8 cellular contexts compared by ENCODE assay signal in the genomic region with DNA sequence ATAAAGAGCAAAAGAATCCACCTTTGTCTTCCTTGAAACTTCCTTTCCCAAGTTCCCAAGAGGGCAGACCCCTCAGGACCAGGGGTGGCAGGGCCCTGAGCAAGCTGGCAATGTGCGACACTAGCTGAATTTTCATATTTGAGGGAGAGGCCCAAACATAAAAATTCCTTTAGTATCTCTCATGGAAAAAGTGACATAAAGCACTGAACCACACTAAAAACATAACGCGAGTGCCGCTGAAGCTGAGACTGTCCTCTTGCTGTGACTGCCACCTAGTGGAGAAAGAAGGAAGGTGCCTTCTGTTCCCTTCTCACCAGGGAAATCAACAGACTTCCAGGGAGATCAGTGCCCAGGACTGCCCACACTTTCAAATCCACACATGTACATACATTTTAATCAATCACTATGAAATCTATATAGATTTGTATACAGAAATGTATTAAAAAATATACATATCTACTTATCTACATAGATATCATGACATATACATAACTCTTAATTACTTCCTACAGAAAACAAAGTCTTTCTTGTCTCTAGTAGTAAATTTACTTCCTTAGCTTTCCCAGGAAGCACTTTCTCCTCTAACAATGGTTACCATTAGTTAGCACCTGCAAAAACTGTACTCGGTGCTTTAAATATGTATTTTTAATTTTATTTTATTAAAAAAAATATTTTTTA. TPM values are rescaled to one million over a fixed set of nuclear protein-coding genes. Genes with fewer than 3 reads are reported as not detected.
DNase-seq lines count a peak whose midpoint lies in the region; ATAC-seq and TF ChIP-seq lines count a peak whose summit lies in the region.

No MANE protein-coding gene starts in this region.

- H3K9me3 ChIP-seq in OCI-LY7 (ENCODE audit: low read length) (no peaks in the 10 kb centered on the region), muscle layer of duodenum (ENCODE audit: control insufficient read depth in 1 of 2, low read length in 2 of 2) (no peaks in the 10 kb centered on the region)

- peak; percentile 92 for TF ChIP-seq RAD21 in Ishikawa (IDR thresholded peaks at IDR 0.05; ENCODE audit: low read depth)

- TF ChIP-seq CTCF in GM10248 (IDR thresholded peaks at IDR 0.05; ENCODE audit: control extremely low read depth, extremely low read depth, low read depth, missing control alignments): peak; percentile 79
- TF ChIP-seq CTCF in OCI-LY7 (conservative IDR thresholded peaks at IDR 0.05; ENCODE audit: low read length): peak; percentile 99
- TF ChIP-seq CTCF in epithelial cell of proximal tubule (conservative IDR thresholded peaks at IDR 0.05; ENCODE audit: low read depth, low read length): peak; percentile 99

- H3K27ac ChIP-seq in OCI-LY7 (ENCODE audit: low read depth, low read length, poor library complexity, severe bottlenecking) (no peak overlapping the region), muscle layer of duodenum (ENCODE audit: low read length) (peak overlapping the region; percentile 95)

- POLR2A ChIA-PET in GM10248 (lab: Yijun Ruan, JAX): interaction anchor here (1.0 kb wide), 1 partner anchor 15 kb away, joined by 3 read pairs; no protein-coding TSS in a partner anchor
- POLR2A ChIA-PET in OCI-LY7 (lab: Charles Lee): interaction anchor here (0.6 to 3.8 kb wide), 11 partner anchors 26 to 270 kb away, joined by 3 to 30 read pairs (median 3); no protein-coding TSS in a partner anchor

- no peaks in the 10 kb centered on the region for H4K20me1 ChIP-seq in OCI-LY7 (ENCODE audit: insufficient read depth, low read length)

- CTCF ChIA-PET in GM10248 (lab: Yijun Ruan, JAX): interaction anchor here (0.7 to 13.1 kb wide), 61 partner anchors 9 to 807 kb away, joined by 3 to 257 read pairs (median 5); a partner anchor contains a TSS
- CTCF ChIA-PET in OCI-LY7 (lab: Charles Lee; ENCODE audit: unreplicated experiment): interaction anchor here (1.2 kb wide), 2 partner anchors 68 to 146 kb away, joined by 3 read pairs; no protein-coding TSS in a partner anchor

- H3K4me3 ChIP-seq in OCI-LY7 (ENCODE audit: low read depth, low read length, poor library complexity, severe bottlenecking) (no peak overlapping the region), epithelial cell of proximal tubule (ENCODE audit: low read depth, low read length) (no peak overlapping the region), muscle layer of duodenum (ENCODE audit: low read depth in 1 of 2, low read length in 2 of 2) (peak overlapping the region in 1 of 2 donors; percentile 51)

- H2AFZ ChIP-seq in OCI-LY7 (ENCODE audit: low read length): peak overlapping the region; percentile 38; the same call in 1 of the 2 replicates

- no peaks in the 10 kb centered on the region for H3K27me3 ChIP-seq in muscle layer of duodenum (ENCODE audit: low read depth, low read length)

- no peak for ATAC-seq in HG03095 (IDR thresholded peaks at IDR 0.05; ENCODE audit: unreplicated experiment)

- BruUV-seq in OCI-LY7 (replicated peaks; lab: Mats Ljungman, UMichigan): no TSS peak

- peak overlapping the region; percentile 16; the same call in 1 of the 2 replicates for H3K4me2 ChIP-seq in OCI-LY7 (ENCODE audit: low read length)

- no peaks in the 10 kb centered on the region for H3K9me2 ChIP-seq in OCI-LY7 (ENCODE audit: insufficient read depth, low read length)

- peaks cover 25% of the 10 kb centered on the region for H3K4me1 ChIP-seq in OCI-LY7 (ENCODE audit: insufficient read depth, low read length, poor library complexity, severe bottlenecking)
- peaks cover 29 to 69% of the 10 kb centered on the region in 2 donors for H3K4me1 ChIP-seq in muscle layer of duodenum (ENCODE audit: control insufficient read depth in 1 of 2, insufficient read depth in 2 of 2, low read length in 2 of 2)

- TF ChIP-seq EP300 in Ishikawa (IDR thresholded peaks at IDR 0.05; ENCODE audit: borderline replicate concordance): no peak

- intact Hi-C loops in OCI-LY7 (cut with micrococcal nuclease; ENCODE audit: unreplicated experiment): loop anchor here (1.0 to 2.0 kb wide), 7 partner anchors 73 to 289 kb away; a partner anchor contains a TSS

- peaks cover 22% of the 10 kb centered on the region for H3K36me3 ChIP-seq in OCI-LY7 (ENCODE audit: insufficient read depth, low read length)
- H3K36me3 ChIP-seq in muscle layer of duodenum (ENCODE audit: control insufficient read depth in 1 of 2, insufficient read depth in 2 of 2, low read length in 2 of 2): peaks cover 48 to 62% of the 10 kb centered on the region in 2 donors

- peak; percentile 88 for DNase-seq in GM10248 (ENCODE audit: extremely low spot score)
- DNase-seq in OCI-LY7 (ENCODE audit: low spot score): peak; percentile 84
- peak; percentile 29 for DNase-seq in activated T-cell treated with anti-CD3 and anti-CD28 coated beads for 48 hours (ENCODE audit: low read depth)
- DNase-seq in epithelial cell of proximal tubule (ENCODE audit: low read depth): no peak
- peak; percentile 75 for DNase-seq in stimulated activated CD8-positive, alpha-beta memory T cell treated with anti-CD3 and anti-CD28 coated beads, Interleukin-4, amount 100 ng/mL, for 48 hours

- H3K79me2 ChIP-seq in OCI-LY7 (ENCODE audit: insufficient read depth, low read depth, low read length): no peaks in the 10 kb centered on the region

TF ChIP-seq in Ishikawa, 13 proteins besides CTCF, POLR2A, EP300 and RAD21:
- TF ChIP-seq CREB1 (IDR thresholded peaks at IDR 0.05; ENCODE audit: low read depth) (no peak), TEAD4 (IDR thresholded peaks at IDR 0.05) (no peak), TAF1 (IDR thresholded peaks at IDR 0.05; ENCODE audit: low read depth) (no peak), FOXM1 (IDR thresholded peaks at IDR 0.05; ENCODE audit: borderline replicate concordance, low read depth) (no peak), YY1 (IDR thresholded peaks at IDR 0.05; ENCODE audit: low read depth) (no peak), EGR1 (IDR thresholded peaks at IDR 0.05) (no peak), NFIC (IDR thresholded peaks at IDR 0.05) (no peak), TCF12 (IDR thresholded peaks at IDR 0.05; ENCODE audit: low read depth) (no peak), ZBTB7A (IDR thresholded peaks at IDR 0.05; ENCODE audit: low read depth) (no peak)
- TF ChIP-seq, protein P1, sequence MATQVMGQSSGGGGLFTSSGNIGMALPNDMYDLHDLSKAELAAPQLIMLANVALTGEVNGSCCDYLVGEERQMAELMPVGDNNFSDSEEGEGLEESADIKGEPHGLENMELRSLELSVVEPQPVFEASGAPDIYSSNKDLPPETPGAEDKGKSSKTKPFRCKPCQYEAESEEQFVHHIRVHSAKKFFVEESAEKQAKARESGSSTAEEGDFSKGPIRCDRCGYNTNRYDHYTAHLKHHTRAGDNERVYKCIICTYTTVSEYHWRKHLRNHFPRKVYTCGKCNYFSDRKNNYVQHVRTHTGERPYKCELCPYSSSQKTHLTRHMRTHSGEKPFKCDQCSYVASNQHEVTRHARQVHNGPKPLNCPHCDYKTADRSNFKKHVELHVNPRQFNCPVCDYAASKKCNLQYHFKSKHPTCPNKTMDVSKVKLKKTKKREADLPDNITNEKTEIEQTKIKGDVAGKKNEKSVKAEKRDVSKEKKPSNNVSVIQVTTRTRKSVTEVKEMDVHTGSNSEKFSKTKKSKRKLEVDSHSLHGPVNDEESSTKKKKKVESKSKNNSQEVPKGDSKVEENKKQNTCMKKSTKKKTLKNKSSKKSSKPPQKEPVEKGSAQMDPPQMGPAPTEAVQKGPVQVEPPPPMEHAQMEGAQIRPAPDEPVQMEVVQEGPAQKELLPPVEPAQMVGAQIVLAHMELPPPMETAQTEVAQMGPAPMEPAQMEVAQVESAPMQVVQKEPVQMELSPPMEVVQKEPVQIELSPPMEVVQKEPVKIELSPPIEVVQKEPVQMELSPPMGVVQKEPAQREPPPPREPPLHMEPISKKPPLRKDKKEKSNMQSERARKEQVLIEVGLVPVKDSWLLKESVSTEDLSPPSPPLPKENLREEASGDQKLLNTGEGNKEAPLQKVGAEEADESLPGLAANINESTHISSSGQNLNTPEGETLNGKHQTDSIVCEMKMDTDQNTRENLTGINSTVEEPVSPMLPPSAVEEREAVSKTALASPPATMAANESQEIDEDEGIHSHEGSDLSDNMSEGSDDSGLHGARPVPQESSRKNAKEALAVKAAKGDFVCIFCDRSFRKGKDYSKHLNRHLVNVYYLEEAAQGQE (IDR thresholded peaks at IDR 0.05; ENCODE audit: low read depth): no peak
- TF ChIP-seq, protein P2, sequence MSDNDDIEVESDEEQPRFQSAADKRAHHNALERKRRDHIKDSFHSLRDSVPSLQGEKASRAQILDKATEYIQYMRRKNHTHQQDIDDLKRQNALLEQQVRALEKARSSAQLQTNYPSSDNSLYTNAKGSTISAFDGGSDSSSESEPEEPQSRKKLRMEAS (IDR thresholded peaks at IDR 0.05): no peak
- TF ChIP-seq, protein P3, sequence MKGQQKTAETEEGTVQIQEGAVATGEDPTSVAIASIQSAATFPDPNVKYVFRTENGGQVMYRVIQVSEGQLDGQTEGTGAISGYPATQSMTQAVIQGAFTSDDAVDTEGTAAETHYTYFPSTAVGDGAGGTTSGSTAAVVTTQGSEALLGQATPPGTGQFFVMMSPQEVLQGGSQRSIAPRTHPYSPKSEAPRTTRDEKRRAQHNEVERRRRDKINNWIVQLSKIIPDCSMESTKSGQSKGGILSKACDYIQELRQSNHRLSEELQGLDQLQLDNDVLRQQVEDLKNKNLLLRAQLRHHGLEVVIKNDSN (IDR thresholded peaks at IDR 0.05): no peak

RNA-seq across cellular contexts. Expression of a gene that starts 53.8 kb away (rescaled TPM):
- total RNA-seq in OCI-LY7 (2014; rRNA removed; shearing (Covaris generic)): 5.3 and 8.0 TPM in 2 replicates
- 16.6 and 17.2 TPM in 2 replicates for total RNA-seq in OCI-LY7 (2022)
- 12.0 and 16.0 TPM in 2 replicates for total RNA-seq in epithelial cell of proximal tubule
